8 cellular contexts compared by ENCODE assay signal in the genomic region with DNA sequence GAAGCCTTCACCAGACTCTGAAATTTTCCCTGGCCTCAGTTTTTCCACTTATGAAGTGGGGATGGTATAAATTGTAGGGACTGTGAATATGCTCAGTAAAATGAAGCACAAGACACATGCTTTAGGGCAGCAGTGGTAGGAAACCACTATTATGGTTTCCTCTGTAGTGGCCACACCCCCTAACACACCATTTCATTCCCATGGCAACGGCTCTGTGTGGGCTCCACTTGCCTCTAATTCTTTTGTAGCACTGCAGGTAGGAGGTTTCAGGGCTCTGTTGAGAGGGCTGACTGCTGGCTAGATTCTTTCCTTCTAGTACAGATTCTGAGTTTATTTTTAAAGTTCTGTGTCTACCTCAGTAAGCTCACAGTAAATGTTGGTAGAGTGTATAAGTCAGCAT. TPM values are rescaled to one million over a fixed set of nuclear protein-coding genes. Genes with fewer than 3 reads are reported as not detected.
A peak's percentile ranks its signal among the peaks of the same experiment; 100 is the strongest.
DNase-seq lines count a peak whose midpoint lies in the region; ATAC-seq and TF ChIP-seq lines count a peak whose summit lies in the region.

No MANE protein-coding gene starts in this region.

- H2AK5ac ChIP-seq in mesendoderm (ENCODE audit: low read length) = no peak overlapping the region

- no peak for TF ChIP-seq POLR2A in spleen (IDR thresholded peaks at IDR 0.05)

- no peaks in the 10 kb centered on the region for H3K4me1 ChIP-seq in mesendoderm (ENCODE audit: control insufficient read depth, low read depth, low read length)
- H3K4me1 ChIP-seq in spleen = peaks cover 0 to 39% (median 13%) of the 10 kb centered on the region in 6 donors

- no peak for TF ChIP-seq CTCF in spleen (IDR thresholded peaks at IDR 0.05 in 8 of 11, conservative IDR thresholded peaks at IDR 0.05 in 3 of 11)

- H3K56ac ChIP-seq in mesendoderm (ENCODE audit: low read length) = no peak overlapping the region

- H2BK5ac ChIP-seq in mesendoderm (ENCODE audit: low read length) = no peak overlapping the region

- no peaks in the 10 kb centered on the region for H3K9me3 ChIP-seq in spleen

- H3K27me3 ChIP-seq in mesendoderm (ENCODE audit: insufficient read depth, low read length, poor library complexity) = no peaks in the 10 kb centered on the region
- no peaks in the 10 kb centered on the region for H3K27me3 ChIP-seq in spleen (replicated peaks in 1 of 7)

- H3K36me3 ChIP-seq in mesendoderm (ENCODE audit: control insufficient read depth, insufficient read depth, low read length) = no peaks in the 10 kb centered on the region
- no peaks in the 10 kb centered on the region for H3K36me3 ChIP-seq in spleen

- no peak overlapping the region for H3K18ac ChIP-seq in mesendoderm (ENCODE audit: low read length)

- peaks cover 12% of the 10 kb centered on the region for H3K79me2 ChIP-seq in mesendoderm (ENCODE audit: control insufficient read depth, insufficient read depth, low read length)

- no peak overlapping the region for H3K23ac ChIP-seq in mesendoderm (ENCODE audit: low read length)

- WGBS in mesendoderm (ENCODE audit: extremely low coverage, insufficient coverage, low lambda C conversion rate) = no CpG with 5 or more reads among the region's 1 CpG
- 0 to 38% (median 33%) methylated on average over 1 of the region's 1 CpG for WGBS in spleen, 5 donors

- H4K8ac ChIP-seq in mesendoderm (ENCODE audit: low read depth, low read length) = no peak overlapping the region

- no peaks in the 10 kb centered on the region for H3K79me1 ChIP-seq in mesendoderm (ENCODE audit: low read length)

- intact Hi-C loops in spleen (cut with DNase I; ENCODE audit: low total_unique reads) = no loop called here

- peak; percentile 2 to 26 for DNase-seq in activated CD4-positive, alpha-beta T cell treated with anti-CD3 and anti-CD28 coated beads, Interleukin-2, amount 50 U/mL, for 24 hours (ENCODE audit: low read depth in 1 of 2, low spot score in 1 of 2)
- DNase-seq in mesendoderm = peak; percentile 86
- no peak for DNase-seq in spleen
- no peak for DNase-seq in COR-L47 (lab: John Stamatoyannopoulos, UW)
- no peak for DNase-seq in NCI-H82 treated with DMSO at 0.1 percent for 48 hours (lab: John Stamatoyannopoulos, UW; ENCODE audit: unreplicated experiment)

- no peak overlapping the region for H3K4ac ChIP-seq in mesendoderm (ENCODE audit: low read depth, low read length)

- no peak overlapping the region for H4K5ac ChIP-seq in mesendoderm (ENCODE audit: low read length)

- H3K9ac ChIP-seq in mesendoderm (ENCODE audit: low read length) = no peak overlapping the region

- no peak overlapping the region for H3K4me3 ChIP-seq in mesendoderm (ENCODE audit: low read length)
- H3K4me3 ChIP-seq in spleen = no peak overlapping the region

- H3K27ac ChIP-seq in mesendoderm (ENCODE audit: low read depth, low read length) = no peak overlapping the region
- H3K27ac ChIP-seq in spleen = no peak overlapping the region

- H2BK120ac ChIP-seq in mesendoderm (ENCODE audit: low read depth, low read length) = no peak overlapping the region

- no peak overlapping the region for H2BK15ac ChIP-seq in mesendoderm (replicated peaks; ENCODE audit: low read depth)

- no peak overlapping the region for H3K4me2 ChIP-seq in mesendoderm (ENCODE audit: low read length)

- ATAC-seq in GM18867 (IDR thresholded peaks at IDR 0.05; ENCODE audit: unreplicated experiment) (peak; percentile 48), HG03442 (IDR thresholded peaks at IDR 0.05; ENCODE audit: unreplicated experiment) (peak; percentile 38), GM19324 (IDR thresholded peaks at IDR 0.05; ENCODE audit: low FRiP score, unreplicated experiment) (no peak)

RNA-seq across cellular contexts. Expression of gene VMA21, which starts 3.5 kb away (rescaled TPM):
- 34.9 TPM for polyA plus RNA-seq in mesendoderm (2013, experiment 1 of 2)
- 33.8 TPM for polyA plus RNA-seq in mesendoderm (2013, experiment 2 of 2)
- total RNA-seq in spleen = 10 to 100 TPM; 21.0 to 31.3 (median 26.7) TPM
- polyA plus RNA-seq in spleen = 10 to 100 TPM in 2 of 3 donors, 1 to 10 TPM in 1; 9.2 to 11.6 (median 11.3) TPM

Comparison
In these comparisons a context has a peak if more than half of its experiments do, and no peak if none do; other contexts are left out.
1. DNase-seq: peak in activated CD4-positive, alpha-beta T cell treated with anti-CD3 and anti-CD28 coated beads, Interleukin-2, amount 50 U/mL, for 24 hours (2 of 2) and mesendoderm (single experiment); none in spleen (single experiment), COR-L47 (single experiment) and NCI-H82 treated with DMSO at 0.1 percent for 48 hours (single experiment).